ENCODE assay signal across 17 cellular contexts in the genomic region with DNA sequence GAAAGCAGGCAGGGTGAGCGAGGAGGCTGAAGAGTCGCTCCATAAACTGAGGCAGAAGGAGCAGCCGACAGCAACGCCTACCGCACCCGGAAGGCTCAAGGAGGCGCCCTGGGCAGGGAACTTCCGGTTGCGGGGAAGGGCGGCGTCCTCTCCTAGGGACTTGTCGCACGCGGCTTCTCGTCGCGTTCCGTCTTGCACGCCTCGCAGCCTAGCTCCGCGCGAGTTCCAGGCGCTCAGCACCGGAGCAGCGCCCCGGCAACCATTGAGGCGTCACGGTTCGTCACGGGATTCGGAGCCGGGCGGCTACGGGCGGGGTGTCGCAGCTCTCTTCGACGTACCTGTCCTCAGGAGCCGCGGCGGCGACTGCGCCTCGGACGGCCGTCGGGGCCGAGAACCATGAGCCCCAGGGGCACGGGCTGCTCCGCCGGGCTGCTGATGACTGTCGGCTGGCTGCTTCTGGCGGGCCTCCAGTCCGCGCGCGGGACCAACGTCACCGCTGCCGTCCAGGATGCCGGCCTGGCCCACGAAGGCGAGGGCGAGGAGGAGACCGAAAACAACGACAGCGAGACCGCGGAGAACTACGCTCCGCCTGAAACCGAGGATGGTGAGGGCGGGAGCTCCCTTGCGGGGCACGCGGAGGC. TPM values are rescaled to one million over a fixed set of nuclear protein-coding genes. Genes with fewer than 3 reads are reported as not detected.
A peak's percentile ranks its signal among the peaks of the same experiment; 100 is the strongest.
DNase-seq lines count a peak whose midpoint lies in the region; ATAC-seq and TF ChIP-seq lines count a peak whose summit lies in the region.
"Had no signal": no experiment of that assay in that cellular context is flagged by ENCODE, and none has a peak within 500 bp of the region (broad histone marks: within the 10 kb centered on the region; RNA-seq: fewer than 3 reads in every experiment).

A gene with protein sequence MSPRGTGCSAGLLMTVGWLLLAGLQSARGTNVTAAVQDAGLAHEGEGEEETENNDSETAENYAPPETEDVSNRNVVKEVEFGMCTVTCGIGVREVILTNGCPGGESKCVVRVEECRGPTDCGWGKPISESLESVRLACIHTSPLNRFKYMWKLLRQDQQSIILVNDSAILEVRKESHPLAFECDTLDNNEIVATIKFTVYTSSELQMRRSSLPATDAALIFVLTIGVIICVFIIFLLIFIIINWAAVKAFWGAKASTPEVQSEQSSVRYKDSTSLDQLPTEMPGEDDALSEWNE (plus strand): TSS at position 332 of the 641 bp plus-strand sequence. CDS start 65 bp downstream, at position 397.

- no peaks in the 10 kb centered on the region for H3K36me3 ChIP-seq in mammary epithelial cell (ENCODE audit: insufficient read depth, low read length)
- H3K36me3 ChIP-seq in lower lobe of right lung, result no peaks in the 10 kb centered on the region
- H3K36me3 ChIP-seq in testis (ENCODE audit: low read depth, missing control alignments), result no peaks in the 10 kb centered on the region

- no peak within 1 kb of the TSS for H3K9ac ChIP-seq in mammary epithelial cell (ENCODE audit: insufficient read depth, low read length)
- H3K9ac ChIP-seq: KMS-11 had no signal

- H2AFZ ChIP-seq in mammary epithelial cell (ENCODE audit: low read depth, low read length), result peak within 1 kb of the TSS; percentile 24

- peak within 1 kb of the TSS; percentile 21 for H3K4me2 ChIP-seq in mammary epithelial cell (ENCODE audit: insufficient read depth, low read depth, low read length)
- H3K4me2 ChIP-seq: KMS-11 had no signal

- peak; percentile 33 for ATAC-seq in WTC11
- no peak for ATAC-seq in lower lobe of right lung
- ATAC-seq in activated CD4-positive, CD25-positive, alpha-beta regulatory T cell treated with anti-CD3 and anti-CD28 coated beads, Interleukin-2, amount 50 U/mL, for 24 hours, result no peak
- ATAC-seq: GM12878 had no signal

- H3K9me3 Mint-ChIP-seq in MCF 10A (ENCODE audit: unreplicated experiment) (peaks cover 5% of the 10 kb centered on the region), WTC11 (no peaks in the 10 kb centered on the region), immature natural killer cell (peaks cover 0 to 6% (median 0%) of the 10 kb centered on the region in 6 donors)

- CTCF ChIA-PET in mammary epithelial cell (lab: Charles Lee; ENCODE audit: low non-redundant PET) (no interaction called here), MCF 10A (lab: Yijun Ruan, JAX) (no interaction called here), WTC11 (lab: Charles Lee) (no interaction called here)

- no peak within 1 kb of the TSS for H3K27ac ChIP-seq in mammary epithelial cell (ENCODE audit: insufficient read depth, low read depth, low read length)
- no peak within 1 kb of the TSS for H3K27ac ChIP-seq in lower lobe of right lung
- H3K27ac ChIP-seq in testis, result peak within 1 kb of the TSS; percentile 60 to 67
- H3K27ac ChIP-seq: KMS-11 had no signal

- H3K4me3 Mint-ChIP-seq in MCF 10A (ENCODE audit: unreplicated experiment) (no peak within 1 kb of the TSS), WTC11 (no peak within 1 kb of the TSS), immature natural killer cell (no peak within 1 kb of the TSS)
- H3K4me3 Mint-ChIP-seq: CD14-positive monocyte had no signal

- WGBS in mammary epithelial cell (ENCODE audit: low coverage, missing lambda C conversion rate), result 52% methylated on average over 18 of the region's 77 CpGs
- 54 to 80% methylated on average over 56 to 77 of the region's 77 CpGs for WGBS in testis, 2 donors

- TF ChIP-seq CTCF in mammary epithelial cell (conservative IDR thresholded peaks at IDR 0.05 in 1 of 2, IDR thresholded peaks at IDR 0.05 in 1 of 2; ENCODE audit: extremely low read depth in 1 of 2, insufficient read depth in 1 of 2, low read depth in 1 of 2, low read length in 2 of 2) (no peak), MCF 10A (IDR thresholded peaks at IDR 0.05; ENCODE audit: unreplicated experiment) (no peak), WTC11 (IDR thresholded peaks at IDR 0.05) (no peak), lower lobe of right lung (IDR thresholded peaks at IDR 0.05) (no peak), testis (IDR thresholded peaks at IDR 0.05) (no peak)

- H3K36me3 Mint-ChIP-seq in MCF 10A (ENCODE audit: insufficient read depth, unreplicated experiment) (no peaks in the 10 kb centered on the region), WTC11 (no peaks in the 10 kb centered on the region), immature natural killer cell (no peaks in the 10 kb centered on the region)

- no peaks in the 10 kb centered on the region for H3K27me3 Mint-ChIP-seq in MCF 10A (ENCODE audit: insufficient read depth, unreplicated experiment)
- H3K27me3 Mint-ChIP-seq in WTC11 (ENCODE audit: low read depth), result peaks cover 2% of the 10 kb centered on the region; the same call in 1 of the 2 replicates
- peaks cover 3 to 11% (median 4%) of the 10 kb centered on the region in 3 donors for H3K27me3 Mint-ChIP-seq in immature natural killer cell (ENCODE audit: low read depth in 3 of 3)

- H3K4me3 ChIP-seq in mammary epithelial cell (replicated peaks in 1 of 3; ENCODE audit: insufficient read depth in 1 of 3, low read depth in 2 of 3, low read length in 3 of 3) (peak within 1 kb of the TSS in 1 of 3 experiments; percentile 15), lower lobe of right lung (no peak within 1 kb of the TSS), testis (peak within 1 kb of the TSS; percentile 55 to 57)
- H3K4me3 ChIP-seq: GM12878 had no signal

- no peaks in the 10 kb centered on the region for H4K20me1 ChIP-seq in mammary epithelial cell (ENCODE audit: insufficient read depth, low read length)

- TF ChIP-seq POLR2A in testis (IDR thresholded peaks at IDR 0.05), result no peak

- no TSS peak for BruUV-seq in mammary epithelial cell (replicated peaks; lab: Mats Ljungman, UMichigan)
- BruUV-seq in MCF 10A (replicated peaks; lab: Mats Ljungman, UMichigan), result no TSS peak

- no peaks in the 10 kb centered on the region for H3K4me1 ChIP-seq in mammary epithelial cell (ENCODE audit: insufficient read depth, low read length)
- H3K4me1 ChIP-seq in lower lobe of right lung, result no peaks in the 10 kb centered on the region
- no peaks in the 10 kb centered on the region for H3K4me1 ChIP-seq in testis

- peaks cover 7% of the 10 kb centered on the region for H3K4me1 Mint-ChIP-seq in MCF 10A (ENCODE audit: insufficient read depth, unreplicated experiment)
- H3K4me1 Mint-ChIP-seq in WTC11, result peaks cover 8% of the 10 kb centered on the region
- no peaks in the 10 kb centered on the region for H3K4me1 Mint-ChIP-seq in immature natural killer cell
- H3K4me1 Mint-ChIP-seq: CD14-positive monocyte had no signal

- dilution Hi-C loops in mammary epithelial cell (cut with HindIII; ENCODE audit: low sequenced_read_pairs), result no loop called here

- DNase-seq in mammary epithelial cell, result no peak
- DNase-seq in MCF 10A (ENCODE audit: unreplicated experiment), result no peak
- peak; percentile 16 for DNase-seq in WTC11 (ENCODE audit: low spot score)
- peak; percentile 39 for DNase-seq in lower lobe of right lung
- DNase-seq in testis, result peak; percentile 61
- no peak for DNase-seq in SW480 (ENCODE audit: low spot score)
- no peak for DNase-seq in immature natural killer cell
- DNase-seq: MM.1S, NCI-H1105 treated with DMSO at 0.1 percent for 48 hours, NCI-H187 treated with DMSO at 0.1 percent for 48 hours, NCI-H2171 treated with DMSO at 0.1 percent for 48 hours had no signal

- no peak within 1 kb of the TSS for H3K27ac Mint-ChIP-seq in MCF 10A (ENCODE audit: low read depth, unreplicated experiment)
- H3K27ac Mint-ChIP-seq in WTC11, result no peak within 1 kb of the TSS
- H3K27ac Mint-ChIP-seq in immature natural killer cell, result no peak within 1 kb of the TSS
- H3K27ac Mint-ChIP-seq: CD14-positive monocyte had no signal

- H3K27me3 ChIP-seq in mammary epithelial cell (ENCODE audit: insufficient read depth, low read length), result peaks cover 9% of the 10 kb centered on the region
- peaks cover 2% of the 10 kb centered on the region for H3K27me3 ChIP-seq in lower lobe of right lung (ENCODE audit: low read depth)
- H3K27me3 ChIP-seq in testis, result no peaks in the 10 kb centered on the region

- no peaks in the 10 kb centered on the region for H3K79me2 ChIP-seq in mammary epithelial cell (ENCODE audit: insufficient read depth, low read length)

- H3K9me3 ChIP-seq in mammary epithelial cell (replicated peaks; ENCODE audit: insufficient read depth, low read length) (no peaks in the 10 kb centered on the region), lower lobe of right lung (no peaks in the 10 kb centered on the region), testis (no peaks in the 10 kb centered on the region)

- in situ Hi-C loops in mammary epithelial cell (cut with MboI; ENCODE audit: low sequenced_read_pairs in 2 of 2), result no loop called here

- POLR2A ChIA-PET in MCF 10A (lab: Yijun Ruan, JAX) (no interaction called here), WTC11 (lab: Charles Lee) (no interaction called here)

- intact Hi-C loops in mammary epithelial cell (cut with micrococcal nuclease) (no loop called here), MCF 10A (cut with micrococcal nuclease) (no loop called here), lower lobe of right lung (cut with DNase I) (no loop called here), testis (cut with DNase I; ENCODE audit: low total_unique reads) (no loop called here)

TF ChIP-seq in WTC11, 78 proteins besides CTCF, POLR2A, EP300 and RAD21 (continues in another document):
- no peak for TF ChIP-seq NR2C2 (CRISPR knock-in tag; IDR thresholded peaks at IDR 0.05)
- TF ChIP-seq, protein P1, sequence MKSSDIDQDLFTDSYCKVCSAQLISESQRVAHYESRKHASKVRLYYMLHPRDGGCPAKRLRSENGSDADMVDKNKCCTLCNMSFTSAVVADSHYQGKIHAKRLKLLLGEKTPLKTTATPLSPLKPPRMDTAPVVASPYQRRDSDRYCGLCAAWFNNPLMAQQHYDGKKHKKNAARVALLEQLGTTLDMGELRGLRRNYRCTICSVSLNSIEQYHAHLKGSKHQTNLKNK (CRISPR knock-in tag; IDR thresholded peaks at IDR 0.05), result no peak
- TF ChIP-seq, protein P2, sequence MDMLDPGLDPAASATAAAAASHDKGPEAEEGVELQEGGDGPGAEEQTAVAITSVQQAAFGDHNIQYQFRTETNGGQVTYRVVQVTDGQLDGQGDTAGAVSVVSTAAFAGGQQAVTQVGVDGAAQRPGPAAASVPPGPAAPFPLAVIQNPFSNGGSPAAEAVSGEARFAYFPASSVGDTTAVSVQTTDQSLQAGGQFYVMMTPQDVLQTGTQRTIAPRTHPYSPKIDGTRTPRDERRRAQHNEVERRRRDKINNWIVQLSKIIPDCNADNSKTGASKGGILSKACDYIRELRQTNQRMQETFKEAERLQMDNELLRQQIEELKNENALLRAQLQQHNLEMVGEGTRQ (CRISPR knock-in tag; IDR thresholded peaks at IDR 0.05), result no peak
- no peak for TF ChIP-seq KAT7 (CRISPR knock-in tag; IDR thresholded peaks at IDR 0.05; ENCODE audit: borderline replicate concordance)

RNA-seq across cellular contexts. Expression of the gene that starts here (rescaled TPM):
- total RNA-seq in mammary epithelial cell (not detected), MCF 10A (2022) (not detected in 2 replicates), WTC11 (2021) (not detected in 3 replicates), lower lobe of right lung (not detected), testis (10 to 100 TPM; 23.8 to 54.6 TPM)
- polyA plus RNA-seq in mammary epithelial cell (not detected), testis (ENCODE audit: insufficient read depth, low read depth, low replicate concordance) (66.5 TPM), immature natural killer cell (not detected)
- polyA minus RNA-seq in mammary epithelial cell, result not detected
- total RNA-seq: GM12878, NCI-H460, RPMI7951 had no signal
- polyA plus RNA-seq: CD14-positive monocyte, GM12878 had no signal

Comparison
In these comparisons a context has a peak if more than half of its experiments do, and no peak if none do; other contexts are left out.
1. RNA of the gene that starts here (total RNA-seq): 23.8 to 54.6 TPM in testis; not detected in mammary epithelial cell, not detected in MCF 10A, not detected in WTC11 and not detected in lower lobe of right lung (single experiment); every median in the first group is over 10 times any median in the second.
2. RNA of the gene that starts here (polyA plus RNA-seq): 66.5 TPM in testis (single experiment); not detected in mammary epithelial cell (single experiment) and not detected in immature natural killer cell; every median in the first group is over 10 times any median in the second.
3. Peak in DNase-seq and ATAC-seq in WTC11; RNA of the gene not detected or under 1 TPM.
4. Peak in DNase-seq in lower lobe of right lung; RNA of the gene not detected or under 1 TPM.
5. H3K27ac ChIP-seq: peak in testis (2 of 2); none in mammary epithelial cell (single experiment) and lower lobe of right lung (single experiment).